ENCODE assay signal across 3 cellular contexts in genomic region chr6:23672737-23673136, GRCh38.
A peak's percentile ranks its signal among the peaks of the same experiment; 100 is the strongest.
TF ChIP-seq lines count a peak whose summit lies in the region.

No MANE protein-coding gene starts in this region.

TF ChIP-seq in HCT116, 20 proteins besides CTCF, POLR2A, EP300 and RAD21:
- TF ChIP-seq SRF (IDR thresholded peaks at IDR 0.05; ENCODE audit: low read depth): no peak
- 0 out of 2 replicates have a peak, but pooled peaks have one; percentile 9 for TF ChIP-seq ZNF274 (IDR thresholded peaks at IDR 0.05; ENCODE audit: low read depth, low read length)
- no peak for TF ChIP-seq EGR1 (IDR thresholded peaks at IDR 0.05; ENCODE audit: low read depth)
- no peak for TF ChIP-seq ZBTB33 (IDR thresholded peaks at IDR 0.05; ENCODE audit: extremely low read depth, insufficient replicate concordance, low read length)
- no peak for TF ChIP-seq CEBPB (IDR thresholded peaks at IDR 0.05; ENCODE audit: low read depth)

TF ChIP-seq in HEK293, 187 proteins besides CTCF, POLR2A, EP300 and RAD21:
- no peak for TF ChIP-seq ZNF433 (tag by site-specific recombination; IDR thresholded peaks at IDR 0.05; ENCODE audit: low read depth)
- peak; percentile 33; the same call in 1 of the 2 replicates for TF ChIP-seq ZNF274 (IDR thresholded peaks at IDR 0.05; ENCODE audit: low read length)
- TF ChIP-seq ZNF274 (tag by site-specific recombination; IDR thresholded peaks at IDR 0.05; ENCODE audit: borderline replicate concordance): no peak

TF ChIP-seq in H1, 55 proteins besides CTCF, POLR2A, EP300 and RAD21:
- TF ChIP-seq ZNF274 (IDR thresholded peaks at IDR 0.05; ENCODE audit: borderline replicate concordance, extremely low read depth, low read length) (peak; percentile 61; the same call in 1 of the 2 replicates), TBP (IDR thresholded peaks at IDR 0.05; ENCODE audit: low read depth, low read length) (no peak)
